Comparison of ENCODE assay signal across 8 cellular contexts in genomic region chr3:196631655-196632032, GRCh38. TPM values are rescaled to one million over a fixed set of nuclear protein-coding genes. Genes with fewer than 3 reads are reported as not detected.
DNase-seq lines count a peak whose midpoint lies in the region; ATAC-seq and TF ChIP-seq lines count a peak whose summit lies in the region.

No MANE protein-coding gene starts in this region.

- no peaks in the 10 kb centered on the region for H3K9me3 ChIP-seq in BE2C
- no peaks in the 10 kb centered on the region for H3K9me3 ChIP-seq in tibial artery

- H3K4me1 ChIP-seq in BE2C (peaks cover 2% of the 10 kb centered on the region; the same call in 1 of the 2 replicates), tibial artery (peaks cover 3 to 17% (median 10%) of the 10 kb centered on the region in 4 donors)

- POLR2A ChIA-PET in activated naive CD8-positive, alpha-beta T cell treated with anti-CD3 and anti-CD28 coated beads, Interleukin-2, amount 10 ng/mL, durations not matched to agents 7 days and 5 days (lab: Charles Lee): interaction anchor here (0.6 to 2.6 kb wide), 12 partner anchors 9 to 951 kb away, joined by 3 to 23 read pairs (median 5); partner anchors contain the start of genes CEP19, FBXO45, NCBP2 and NRROS

- peak overlapping the region; percentile 99 for H3K27ac ChIP-seq in HL-60 (replicated peaks)
- H3K27ac ChIP-seq in tibial artery: peak overlapping the region in 1 of 2 donors; percentile 76

- no peaks in the 10 kb centered on the region for H3K27me3 Mint-ChIP-seq in activated naive CD8-positive, alpha-beta T cell treated with anti-CD3 and anti-CD28 coated beads, Interleukin-2, amount 10 ng/mL, durations not matched to agents 7 days and 5 days

- TF ChIP-seq CTCF in BE2C (IDR thresholded peaks at IDR 0.05; ENCODE audit: low read depth, low read length): no peak
- no peak for TF ChIP-seq CTCF in HL-60 (IDR thresholded peaks at IDR 0.05; ENCODE audit: insufficient read depth, low read length)
- no peak for TF ChIP-seq CTCF in kidney epithelial cell (IDR thresholded peaks at IDR 0.05; ENCODE audit: insufficient read depth, low read length, poor library complexity, severe bottlenecking)
- no peak for TF ChIP-seq CTCF in tibial artery (IDR thresholded peaks at IDR 0.05)

- H3K27me3 ChIP-seq in BE2C (no peaks in the 10 kb centered on the region), HL-60 (ENCODE audit: insufficient read depth, poor library complexity, severe bottlenecking) (no peaks in the 10 kb centered on the region), kidney epithelial cell (ENCODE audit: control insufficient read depth, insufficient read depth, low read length) (peaks cover 1% of the 10 kb centered on the region), tibial artery (peaks cover 0 to 17% of the 10 kb centered on the region in 2 donors)

- H3K4me3 Mint-ChIP-seq in activated naive CD8-positive, alpha-beta T cell treated with anti-CD3 and anti-CD28 coated beads, Interleukin-2, amount 10 ng/mL, durations not matched to agents 7 days and 5 days: peak overlapping the region; percentile 77

- no peaks in the 10 kb centered on the region for H3K9me3 Mint-ChIP-seq in activated naive CD8-positive, alpha-beta T cell treated with anti-CD3 and anti-CD28 coated beads, Interleukin-2, amount 10 ng/mL, durations not matched to agents 7 days and 5 days

- peaks cover 6% of the 10 kb centered on the region for H3K36me3 Mint-ChIP-seq in activated naive CD8-positive, alpha-beta T cell treated with anti-CD3 and anti-CD28 coated beads, Interleukin-2, amount 10 ng/mL, durations not matched to agents 7 days and 5 days

- H3K4me3 ChIP-seq in BE2C (ENCODE audit: low read depth, low read length) (peak overlapping the region; percentile 65), HL-60 (replicated peaks; ENCODE audit: insufficient read depth, low read length) (peak overlapping the region; percentile 41), kidney epithelial cell (ENCODE audit: low read depth, low read length) (peak overlapping the region; percentile 55), tibial artery (peak overlapping the region; percentile 55 to 66)

- intact Hi-C loops in tibial artery (cut with DNase I; ENCODE audit: low total_unique reads): no loop called here

- no peaks in the 10 kb centered on the region for H3K36me3 ChIP-seq in BE2C
- H3K36me3 ChIP-seq in kidney epithelial cell (ENCODE audit: control insufficient read depth, insufficient read depth, low read length): no peaks in the 10 kb centered on the region
- no peaks in the 10 kb centered on the region for H3K36me3 ChIP-seq in tibial artery

- DNase-seq in BE2C (no peak), HL-60 (ENCODE audit: low read depth in 1 of 2, low spot score in 1 of 2) (peak in 1 of 2 experiments; percentile 51), kidney epithelial cell (ENCODE audit: low read depth) (no peak), tibial artery (no peak), iPS-NIHi11 (ENCODE audit: low spot score) (no peak), GDM1 (lab: John Stamatoyannopoulos, UW) (no peak)
- DNase-seq in activated naive CD8-positive, alpha-beta T cell treated with anti-CD3 and anti-CD28 coated beads, Interleukin-2, amount 10 ng/mL, durations not matched to agents 7 days and 5 days: no peak

- H3K4me1 Mint-ChIP-seq in activated naive CD8-positive, alpha-beta T cell treated with anti-CD3 and anti-CD28 coated beads, Interleukin-2, amount 10 ng/mL, durations not matched to agents 7 days and 5 days: peaks cover 38% of the 10 kb centered on the region

- ATAC-seq in activated naive CD8-positive, alpha-beta T cell treated with anti-CD3 and anti-CD28 coated beads, Interleukin-2, amount 10 ng/mL, durations not matched to agents 7 days and 5 days (ENCODE audit: low read depth): no peak
- no peak for ATAC-seq in HG02798 (IDR thresholded peaks at IDR 0.05; ENCODE audit: poor library complexity, unreplicated experiment)

- peak overlapping the region; percentile 95 for H3K27ac Mint-ChIP-seq in activated naive CD8-positive, alpha-beta T cell treated with anti-CD3 and anti-CD28 coated beads, Interleukin-2, amount 10 ng/mL, durations not matched to agents 7 days and 5 days

RNA-seq across cellular contexts. Expression of gene NRROS, which starts 7.8 kb away (rescaled TPM):
- 17.0 TPM for polyA plus RNA-seq in BE2C (2012; ENCODE audit: insufficient read depth, insufficient read length, low read depth)
- total RNA-seq in activated naive CD8-positive, alpha-beta T cell treated with anti-CD3 and anti-CD28 coated beads, Interleukin-2, amount 10 ng/mL, durations not matched to agents 7 days and 5 days: 10 to 100 TPM; 16.2 to 17.0 TPM
- total RNA-seq in kidney epithelial cell: 1.8 and 2.5 TPM in 2 replicates
